In genomic region chr3:45832691-45833090, GRCh38 we compare ENCODE assay signal across 11 cellular contexts. TPM values are rescaled to one million over a fixed set of nuclear protein-coding genes. Genes with fewer than 3 reads are reported as not detected.
DNase-seq lines count a peak whose midpoint lies in the region; ATAC-seq and TF ChIP-seq lines count a peak whose summit lies in the region.
"Had no signal": no experiment of that assay in that cellular context is flagged by ENCODE, and none has a peak within 500 bp of the region (broad histone marks: within the 10 kb centered on the region; RNA-seq: fewer than 3 reads in every experiment).

No MANE protein-coding gene starts in this region.

- 92 to 94% (median 93%) methylated on average over 5 of the region's 5 CpGs for whole genome bisulfite sequencing in heart left ventricle, 4 donors
- WGBS in right cardiac atrium, result 96% methylated on average over 5 of the region's 5 CpGs
- 89% methylated on average over 5 of the region's 5 CpGs for WGBS in transverse colon (ENCODE audit: low coverage in 1 of 2), 2 donors
- 95 to 98% (median 96%) methylated on average over 5 of the region's 5 CpGs for WGBS in spleen, 5 donors

- H3K9me3 Mint-ChIP-seq in stimulated activated effector memory CD8-positive, alpha-beta T cell treated with anti-CD3 and anti-CD28 coated beads, Interleukin-12 subunit alpha, Interleukin-12 subunit beta, amount 100 ng/mL, for 72 hours, result no peaks in the 10 kb centered on the region
- H3K9me3 Mint-ChIP-seq: effector memory CD8-positive, alpha-beta T cell; nephron had no signal

- H3K4me3 ChIP-seq in heart left ventricle, result no peak overlapping the region
- no peak overlapping the region for H3K4me3 ChIP-seq in right cardiac atrium (ENCODE audit: low read length)
- no peak overlapping the region for H3K4me3 ChIP-seq in transverse colon
- no peak overlapping the region for H3K4me3 ChIP-seq in spleen

- H3K27me3 ChIP-seq in heart left ventricle (no peaks in the 10 kb centered on the region), right cardiac atrium (ENCODE audit: control insufficient read depth, insufficient read depth) (no peaks in the 10 kb centered on the region), transverse colon (no peaks in the 10 kb centered on the region), spleen (replicated peaks in 1 of 7) (no peaks in the 10 kb centered on the region)

- DNase-seq in heart left ventricle (no peak), right cardiac atrium (no peak), NCI-H2196 treated with DMSO at 0.1 percent for 48 hours (lab: John Stamatoyannopoulos, UW; ENCODE audit: unreplicated experiment) (peak; percentile 39), transverse colon (no peak), COR-L47 (lab: John Stamatoyannopoulos, UW) (no peak), spleen (no peak)
- DNase-seq in stimulated activated effector memory CD8-positive, alpha-beta T cell treated with anti-CD3 and anti-CD28 coated beads, Interleukin-12 subunit alpha, Interleukin-12 subunit beta, amount 100 ng/mL, for 72 hours (ENCODE audit: low spot score in 2 of 2), result no peak
- DNase-seq: effector memory CD8-positive, alpha-beta T cell had no signal

- H3K9me3 ChIP-seq in heart left ventricle (no peaks in the 10 kb centered on the region), right cardiac atrium (ENCODE audit: control insufficient read depth, low read length) (no peaks in the 10 kb centered on the region), transverse colon (no peaks in the 10 kb centered on the region), spleen (no peaks in the 10 kb centered on the region)

- TF ChIP-seq EP300 in transverse colon (IDR thresholded peaks at IDR 0.05; ENCODE audit: low read depth), result no peak

- H3K27ac Mint-ChIP-seq in stimulated activated effector memory CD8-positive, alpha-beta T cell treated with anti-CD3 and anti-CD28 coated beads, Interleukin-12 subunit alpha, Interleukin-12 subunit beta, amount 100 ng/mL, for 72 hours, result no peak overlapping the region
- H3K27ac Mint-ChIP-seq: effector memory CD8-positive, alpha-beta T cell; nephron had no signal

- H3K36me3 ChIP-seq in heart left ventricle (peaks cover 0 to 97% (median 73%) of the 10 kb centered on the region in 9 donors), transverse colon (peaks cover 0 to 33% (median 7%) of the 10 kb centered on the region in 4 donors), spleen (peaks cover 2 to 98% (median 63%) of the 10 kb centered on the region in 6 donors)

- no peak for ATAC-seq in heart left ventricle
- ATAC-seq in right cardiac atrium, result no peak
- ATAC-seq in esophagus mucosa, result peak; percentile 60
- no peak for ATAC-seq in stimulated activated effector memory CD8-positive, alpha-beta T cell treated with anti-CD3 and anti-CD28 coated beads, Interleukin-12 subunit alpha, Interleukin-12 subunit beta, amount 100 ng/mL, for 72 hours
- ATAC-seq: effector memory CD8-positive, alpha-beta T cell had no signal

- in situ Hi-C loops in transverse colon (cut with MboI; ENCODE audit: low pct_ligation_motif_present in 1 of 4, low pct_unique_long_range_greater_than_20kb in 1 of 4, low sequenced_read_pairs in 3 of 4), result no loop called here

- H3K4me1 Mint-ChIP-seq in stimulated activated effector memory CD8-positive, alpha-beta T cell treated with anti-CD3 and anti-CD28 coated beads, Interleukin-12 subunit alpha, Interleukin-12 subunit beta, amount 100 ng/mL, for 72 hours, result no peaks in the 10 kb centered on the region
- H3K4me1 Mint-ChIP-seq: nephron had no signal

- peak in 9 of 12 donors; percentile 7 to 48 (median 34) for TF ChIP-seq CTCF in heart left ventricle (IDR thresholded peaks at IDR 0.05)
- TF ChIP-seq CTCF in transverse colon (IDR thresholded peaks at IDR 0.05), result peak in 4 of 5 experiments; percentile 6 to 31 (median 26)
- no peak for TF ChIP-seq CTCF in spleen (IDR thresholded peaks at IDR 0.05 in 8 of 11, conservative IDR thresholded peaks at IDR 0.05 in 3 of 11)

- H3K27ac ChIP-seq in heart left ventricle (no peak overlapping the region), right cardiac atrium (ENCODE audit: low read length) (no peak overlapping the region), transverse colon (no peak overlapping the region), spleen (no peak overlapping the region)

- intact Hi-C loops in heart left ventricle (cut with DNase I) (loop anchor here in 8 of 10 donors (2.0 to 10.0 kb wide), 3 partner anchors 70 to 318 kb away; no protein-coding TSS in a partner anchor), right cardiac atrium (cut with DNase I) (loop anchor here in 1 of 4 donors (5.0 kb wide), 1 partner anchor 70 kb away; no protein-coding TSS in a partner anchor), transverse colon (cut with DNase I; ENCODE audit: low total_unique reads) (no loop called here), spleen (cut with DNase I; ENCODE audit: low total_unique reads) (no loop called here)

- TF ChIP-seq POLR2A in heart left ventricle (IDR thresholded peaks at IDR 0.05) (no peak), transverse colon (IDR thresholded peaks at IDR 0.05) (no peak), spleen (IDR thresholded peaks at IDR 0.05) (no peak)

- no peak overlapping the region for H3K4me3 Mint-ChIP-seq in stimulated activated effector memory CD8-positive, alpha-beta T cell treated with anti-CD3 and anti-CD28 coated beads, Interleukin-12 subunit alpha, Interleukin-12 subunit beta, amount 100 ng/mL, for 72 hours
- H3K4me3 Mint-ChIP-seq: effector memory CD8-positive, alpha-beta T cell; nephron had no signal

- peaks cover 51% of the 10 kb centered on the region for H3K36me3 Mint-ChIP-seq in stimulated activated effector memory CD8-positive, alpha-beta T cell treated with anti-CD3 and anti-CD28 coated beads, Interleukin-12 subunit alpha, Interleukin-12 subunit beta, amount 100 ng/mL, for 72 hours

- no peaks in the 10 kb centered on the region for H3K4me1 ChIP-seq in heart left ventricle
- no peaks in the 10 kb centered on the region for H3K4me1 ChIP-seq in right cardiac atrium (ENCODE audit: control insufficient read depth, insufficient read depth, low read length)
- H3K4me1 ChIP-seq in transverse colon, result no peaks in the 10 kb centered on the region
- H3K4me1 ChIP-seq in spleen, result no peaks in the 10 kb centered on the region

RNA-seq across cellular contexts. Expression of gene LZTFL1, which starts 9.2 kb away (rescaled TPM):
- total RNA-seq in heart left ventricle, result 10 to 100 TPM in 2 of 9 donors, 1 to 10 TPM in 7; 6.7 to 13.0 (median 8.8) TPM
- 10 to 100 TPM in 1 of 2 donors, 1 to 10 TPM in 1; 1.7 to 13.1 TPM for polyA plus RNA-seq in heart left ventricle
- 10 to 100 TPM; 10.1 to 13.4 (median 11.8) TPM for total RNA-seq in right cardiac atrium
- polyA plus RNA-seq in right cardiac atrium, result 5.0 TPM
- 7.0 TPM for total RNA-seq in esophagus mucosa
- 10 to 100 TPM in 1 of 4 donors, 1 to 10 TPM in 3; 3.7 to 10.3 (median 7.8) TPM for total RNA-seq in transverse colon
- total RNA-seq in spleen, result 10 to 100 TPM; 13.2 to 22.9 (median 18.0) TPM
- 1 to 10 TPM; 6.5 to 8.4 (median 7.9) TPM for polyA plus RNA-seq in spleen

RNA-seq across cellular contexts. Expression of gene SLC6A20, which starts 36.4 kb away (rescaled TPM):
- under 1 TPM in 2 of 9 donors, not detected in 7; 0.19 to 0.59 TPM for total RNA-seq in heart left ventricle
- under 1 TPM in 1 of 2 donors, not detected in 1; 0.12 TPM for polyA plus RNA-seq in heart left ventricle
- total RNA-seq in right cardiac atrium, result not detected
- not detected for polyA plus RNA-seq in right cardiac atrium
- total RNA-seq in esophagus mucosa, result 0.16 TPM
- under 1 TPM in 2 of 4 donors, not detected in 2; 0.32 to 0.41 TPM for total RNA-seq in transverse colon
- total RNA-seq in spleen, result under 1 TPM in 4 of 7 donors, not detected in 3; 0.32 to 0.49 (median 0.41) TPM
- polyA plus RNA-seq in spleen, result under 1 TPM; 0.02 to 0.04 (median 0.03) TPM
- total RNA-seq: NCI-H460 had no signal

RNA-seq across cellular contexts. Expression of gene CCR9, which starts 53.7 kb away (rescaled TPM):
- total RNA-seq in heart left ventricle, result not detected
- under 1 TPM in 1 of 2 donors, not detected in 1; 0.03 TPM for polyA plus RNA-seq in heart left ventricle
- total RNA-seq in right cardiac atrium, result not detected
- polyA plus RNA-seq in right cardiac atrium, result not detected
- total RNA-seq in esophagus mucosa, result not detected
- 1 to 10 TPM in 1 of 4 donors, under 1 TPM in 1, not detected in 2; 0.14 to 1.3 TPM for total RNA-seq in transverse colon
- 1 to 10 TPM; 1.2 to 3.6 (median 1.7) TPM for total RNA-seq in spleen
- 1 to 10 TPM; 1.1 to 1.3 (median 1.3) TPM for polyA plus RNA-seq in spleen
- total RNA-seq: NCI-H460 had no signal

Comparison
In these comparisons a context has a peak if more than half of its experiments do, and no peak if none do; other contexts are left out.
1. CTCF ChIP-seq: peak in heart left ventricle (9 of 12) and transverse colon (4 of 5); none in spleen (0 of 11).
2. intact Hi-C loops: an anchor here in heart left ventricle (2.0 to 10.0 kb wide); none called in transverse colon and spleen.